Comparison of ENCODE assay signal across 15 cellular contexts in the genomic region with DNA sequence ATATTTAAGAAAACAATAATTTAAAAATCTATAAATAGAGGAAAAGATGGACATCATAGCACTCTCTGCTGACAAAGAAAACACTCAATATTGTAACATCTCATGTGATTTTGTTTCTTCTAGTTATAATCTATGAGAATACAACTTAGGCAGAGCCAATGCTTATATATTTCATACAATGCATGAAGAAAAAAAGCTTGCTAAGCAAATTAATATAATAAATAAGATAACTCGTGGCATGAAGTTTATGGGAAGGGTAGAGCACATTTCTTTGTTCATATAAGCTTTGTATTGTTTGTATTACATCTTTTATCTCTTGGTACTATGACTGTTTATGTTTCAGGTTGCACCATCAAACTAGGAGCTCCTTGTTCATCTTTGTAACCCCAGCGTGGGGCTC. TPM values are rescaled to one million over a fixed set of nuclear protein-coding genes. Genes with fewer than 3 reads are reported as not detected.
A peak's percentile ranks its signal among the peaks of the same experiment; 100 is the strongest.
DNase-seq lines count a peak whose midpoint lies in the region; ATAC-seq and TF ChIP-seq lines count a peak whose summit lies in the region.
"Had no signal": no experiment of that assay in that cellular context is flagged by ENCODE, and none has a peak within 500 bp of the region (broad histone marks: within the 10 kb centered on the region; RNA-seq: fewer than 3 reads in every experiment).

No MANE protein-coding gene starts in this region.

- DNase-seq in HCT116 (ENCODE audit: low read depth, low spot score) (no peak), RWPE2 (ENCODE audit: low spot score) (no peak), mesenchymal stem cell (no peak)
- DNase-seq: Caco-2; CD4-positive, CD25-positive, alpha-beta regulatory T cell; CD8-positive, alpha-beta T cell; DMS153; DND-41 had no signal

- H4K8ac ChIP-seq in mesenchymal stem cell (ENCODE audit: low read length), result no peak overlapping the region

- peak overlapping the region in 1 of 2 experiments; percentile 13 for H2BK12ac ChIP-seq in mesenchymal stem cell (ENCODE audit: low read length in 2 of 2)

- H2BK15ac ChIP-seq in mesenchymal stem cell (ENCODE audit: low read depth, poor library complexity, severe bottlenecking), result peak overlapping the region; percentile 48

- no peak overlapping the region for H3K18ac ChIP-seq in mesenchymal stem cell (ENCODE audit: low read depth in 1 of 2, low read length in 2 of 2)

- no peak overlapping the region for H3K4ac ChIP-seq in mesenchymal stem cell (ENCODE audit: low read depth in 1 of 2, low read length in 2 of 2)

- BruUV-seq in HCT116 (replicated peaks; lab: Mats Ljungman, UMichigan), result no TSS peak

- H3K23ac ChIP-seq in mesenchymal stem cell (ENCODE audit: low read length in 2 of 2), result no peak overlapping the region

- H4K91ac ChIP-seq in mesenchymal stem cell (ENCODE audit: low read length), result no peak overlapping the region

- H3K4me1 ChIP-seq in HCT116 (ENCODE audit: control insufficient read depth in 1 of 2, insufficient read depth in 2 of 2, low read length in 2 of 2) (peaks cover 32 to 56% of the 10 kb centered on the region in 2 experiments), RWPE2 (ENCODE audit: insufficient read depth, poor library complexity, severe bottlenecking) (peaks cover 62% of the 10 kb centered on the region), mesenchymal stem cell (ENCODE audit: control insufficient read depth, insufficient read depth, low read depth, low read length) (peaks cover 13% of the 10 kb centered on the region)

- H2AFZ ChIP-seq in HCT116 (ENCODE audit: low read depth, low read length, poor library complexity, severe bottlenecking) (peak overlapping the region; percentile 1), mesenchymal stem cell (ENCODE audit: low read depth, low read length) (no peak overlapping the region)
- H2AFZ ChIP-seq: GM23338 had no signal

- H2BK120ac ChIP-seq in mesenchymal stem cell (ENCODE audit: low read depth, low read length), result no peak overlapping the region

- H3K27ac ChIP-seq in HCT116 (ENCODE audit: low read depth, low read length) (no peak overlapping the region), RWPE2 (ENCODE audit: poor library complexity, severe bottlenecking) (peak overlapping the region; percentile 99), mesenchymal stem cell (ENCODE audit: low read length, poor library complexity, severe bottlenecking) (no peak overlapping the region)
- H3K27ac ChIP-seq: BLaER1, C4-2B had no signal

- POLR2A ChIA-PET in HCT116 (lab: Charles Lee), result interaction anchor here (2.0 to 4.7 kb wide), 3 partner anchors 8 to 31 kb away, joined by 7 to 38 read pairs (median 9); a partner anchor contains a TSS

- TF ChIP-seq RAD21 in HCT116 (IDR thresholded peaks at IDR 0.05; ENCODE audit: low read depth), result no peak

- H3K79me1 ChIP-seq in mesenchymal stem cell (replicated peaks; ENCODE audit: low read length, poor library complexity, severe bottlenecking), result peaks cover 2% of the 10 kb centered on the region

- no peaks in the 10 kb centered on the region for H3K79me2 ChIP-seq in HCT116 (ENCODE audit: insufficient read depth, low read length)

- 100% methylated on average over 1 of the region's 2 CpGs for WGBS in mesenchymal stem cell

- H3K9ac ChIP-seq in HCT116 (ENCODE audit: low read length) (no peak overlapping the region), mesenchymal stem cell (ENCODE audit: low read length) (no peak overlapping the region)
- H3K9ac ChIP-seq: BLaER1 had no signal

- TF ChIP-seq CTCF in HCT116 (IDR thresholded peaks at IDR 0.05 in 2 of 3, conservative IDR thresholded peaks at IDR 0.05 in 1 of 3; ENCODE audit: borderline replicate concordance in 1 of 3, insufficient read depth in 1 of 3, low read depth in 2 of 3, low read length in 2 of 3) (no peak), RWPE2 (IDR thresholded peaks at IDR 0.05; ENCODE audit: poor library complexity, severe bottlenecking) (no peak)

- RAD21 ChIA-PET in HCT116 (lab: Charles Lee; ENCODE audit: low non-redundant PET in 1 of 2, low total read pairs in 2 of 2, uncharacterized antibody in 2 of 2, unreplicated experiment in 2 of 2), result no interaction called here

- TF ChIP-seq POLR2A in HCT116 (IDR thresholded peaks at IDR 0.05; ENCODE audit: borderline replicate concordance, extremely low read depth, insufficient read depth, insufficient read length), result no peak

- H3K14ac ChIP-seq in mesenchymal stem cell (ENCODE audit: low read length in 2 of 2), result no peak overlapping the region

- ATAC-seq in HCT116 (no peak), RWPE2 (ENCODE audit: low read depth) (no peak), HG03442 (IDR thresholded peaks at IDR 0.05; ENCODE audit: unreplicated experiment) (no peak), GM18517 (IDR thresholded peaks at IDR 0.05; ENCODE audit: unreplicated experiment) (no peak), HG03521 (IDR thresholded peaks at IDR 0.05; ENCODE audit: unreplicated experiment) (no peak)
- ATAC-seq: CD8-positive, alpha-beta T cell; GM23338 had no signal

- H3K27me3 ChIP-seq in HCT116 (ENCODE audit: insufficient read depth, low read length) (no peaks in the 10 kb centered on the region), RWPE2 (ENCODE audit: insufficient read depth, poor library complexity, severe bottlenecking) (no peaks in the 10 kb centered on the region), mesenchymal stem cell (ENCODE audit: control insufficient read depth in 1 of 2, insufficient read depth in 1 of 2, low read length in 2 of 2) (no peaks in the 10 kb centered on the region)
- H3K27me3 ChIP-seq: BLaER1 had no signal

- H3K9me3 ChIP-seq in HCT116 (ENCODE audit: control insufficient read depth in 1 of 2, insufficient read depth in 1 of 2, low read depth in 1 of 2, low read length in 2 of 2), result no peaks in the 10 kb centered on the region
- no peaks in the 10 kb centered on the region for H3K9me3 ChIP-seq in RWPE2 (ENCODE audit: severe bottlenecking)
- no peaks in the 10 kb centered on the region for H3K9me3 ChIP-seq in mesenchymal stem cell (ENCODE audit: control insufficient read depth, low read length)
- H3K9me3 ChIP-seq: BLaER1, Caco-2, HAP-1 had no signal

- intact Hi-C loops in HCT116 (cut with micrococcal nuclease), result no loop called here

- H2AK5ac ChIP-seq in mesenchymal stem cell (ENCODE audit: low read length, severe bottlenecking), result no peak overlapping the region

- CTCF ChIA-PET in HCT116 (lab: Charles Lee), result no interaction called here

- H3K4me2 ChIP-seq in HCT116 (ENCODE audit: low read length), result no peak overlapping the region
- H3K4me2 ChIP-seq in mesenchymal stem cell (ENCODE audit: low read length, poor library complexity, severe bottlenecking), result no peak overlapping the region
- H3K4me2 ChIP-seq: BLaER1, GM23338 had no signal

- no peaks in the 10 kb centered on the region for H4K20me1 ChIP-seq in HCT116 (ENCODE audit: insufficient read depth)
- H4K20me1 ChIP-seq: BLaER1 had no signal

- no peaks in the 10 kb centered on the region for H3K9me2 ChIP-seq in HCT116 (ENCODE audit: insufficient read depth)

- H3K4me3 ChIP-seq in HCT116 (replicated peaks in 1 of 2; ENCODE audit: low read depth in 1 of 2, low read length in 2 of 2) (no peak overlapping the region), RWPE2 (ENCODE audit: severe bottlenecking) (no peak overlapping the region), mesenchymal stem cell (ENCODE audit: insufficient read depth in 1 of 2, low read depth in 1 of 2, low read length in 2 of 2) (no peak overlapping the region)
- H3K4me3 ChIP-seq: BLaER1, GM23338, HAP-1 had no signal

- no peak overlapping the region for H2BK5ac ChIP-seq in mesenchymal stem cell (ENCODE audit: low read depth, low read length, poor library complexity, severe bottlenecking)

- H3K36me3 ChIP-seq in HCT116 (ENCODE audit: control insufficient read depth in 1 of 2, insufficient read depth in 2 of 2, low read length in 2 of 2), result no peaks in the 10 kb centered on the region
- no peaks in the 10 kb centered on the region for H3K36me3 ChIP-seq in RWPE2 (ENCODE audit: low read depth)
- no peaks in the 10 kb centered on the region for H3K36me3 ChIP-seq in mesenchymal stem cell (ENCODE audit: control insufficient read depth in 1 of 2, insufficient read depth in 2 of 2, low read depth in 1 of 2, low read length in 2 of 2)
- H3K36me3 ChIP-seq: BLaER1, HAP-1 had no signal

TF ChIP-seq in HCT116, 20 proteins besides CTCF, POLR2A, EP300 and RAD21:
- no peak for TF ChIP-seq ZNF274 (IDR thresholded peaks at IDR 0.05; ENCODE audit: low read depth, low read length)
- TF ChIP-seq CBX3 (IDR thresholded peaks at IDR 0.05; ENCODE audit: low read depth), result no peak
- TF ChIP-seq SRF (IDR thresholded peaks at IDR 0.05; ENCODE audit: low read depth), result no peak
- TF ChIP-seq SIN3A (IDR thresholded peaks at IDR 0.05; ENCODE audit: low read depth), result no peak
- no peak for TF ChIP-seq EZH2 (IDR thresholded peaks at IDR 0.05)
- no peak for TF ChIP-seq SP1 (IDR thresholded peaks at IDR 0.05; ENCODE audit: low read depth)
- no peak for TF ChIP-seq FOSL1 (IDR thresholded peaks at IDR 0.05; ENCODE audit: low read depth)
- TF ChIP-seq YY1 (IDR thresholded peaks at IDR 0.05; ENCODE audit: extremely low read depth, insufficient replicate concordance, low read depth, low read length), result no peak

RNA-seq across cellular contexts. Expression of a gene that starts 7.6 kb away (rescaled TPM):
- 1,298 TPM for total RNA-seq in HCT116 (2021; ENCODE audit: unreplicated experiment)
- polyA plus RNA-seq in HCT116 (2012), result 1,797 and 1,965 TPM in 2 replicates
- polyA plus RNA-seq in mesenchymal stem cell (2013, experiment 1 of 2), result 2,051 TPM
- polyA plus RNA-seq in mesenchymal stem cell (2013, experiment 2 of 2), result 2,053 TPM
